ENCODE assay signal across 8 cellular contexts in genomic region chr4:82462415-82462831, GRCh38. TPM values are rescaled to one million over a fixed set of nuclear protein-coding genes. Genes with fewer than 3 reads are reported as not detected.
DNase-seq lines count a peak whose midpoint lies in the region; ATAC-seq and TF ChIP-seq lines count a peak whose summit lies in the region.

No MANE protein-coding gene starts in this region.

- no peak overlapping the region for H2AK5ac ChIP-seq in mesendoderm (ENCODE audit: low read length)

- peaks cover 57% of the 10 kb centered on the region for H3K36me3 Mint-ChIP-seq in CD4-positive, alpha-beta T cell (ENCODE audit: low read depth)
- H3K36me3 Mint-ChIP-seq in activated CD4-positive, alpha-beta memory T cell treated with anti-CD3 and anti-CD28 coated beads for 36 hours, result peaks cover 18% of the 10 kb centered on the region

- H3K4me3 Mint-ChIP-seq in CD4-positive, alpha-beta T cell, result no peak overlapping the region
- H3K4me3 Mint-ChIP-seq in activated CD4-positive, alpha-beta memory T cell treated with anti-CD3 and anti-CD28 coated beads for 36 hours, result no peak overlapping the region

- no peak overlapping the region for H3K27ac ChIP-seq in CD4-positive, alpha-beta T cell (ENCODE audit: low read depth, low read length)
- no peak overlapping the region for H3K27ac ChIP-seq in effector memory CD4-positive, alpha-beta T cell (ENCODE audit: insufficient read depth, low read length, poor library complexity, severe bottlenecking)
- no peak overlapping the region for H3K27ac ChIP-seq in mesendoderm (ENCODE audit: low read depth, low read length)

- CTCF ChIA-PET in CD4-positive, alpha-beta T cell (lab: Charles Lee), result no interaction called here
- CTCF ChIA-PET in activated CD4-positive, alpha-beta memory T cell treated with anti-CD3 and anti-CD28 coated beads for 36 hours (lab: Charles Lee), result interaction anchor here (1.5 to 4.7 kb wide), 4 partner anchors 8 to 276 kb away, joined by 3 to 31 read pairs (median 14); no protein-coding TSS in a partner anchor

- no peak overlapping the region for H4K8ac ChIP-seq in mesendoderm (ENCODE audit: low read depth, low read length)

- H3K36me3 ChIP-seq in effector memory CD4-positive, alpha-beta T cell (ENCODE audit: control insufficient read depth, insufficient read depth, low read length), result peaks cover 25% of the 10 kb centered on the region
- H3K36me3 ChIP-seq in mesendoderm (ENCODE audit: control insufficient read depth, insufficient read depth, low read length), result peaks cover 1% of the 10 kb centered on the region

- H3K4me2 ChIP-seq in mesendoderm (ENCODE audit: low read length), result no peak overlapping the region

- peak; percentile 99 for ATAC-seq in CD4-positive, alpha-beta T cell (ENCODE audit: poor library complexity)
- ATAC-seq in GM19372 (IDR thresholded peaks at IDR 0.05; ENCODE audit: low read depth, unreplicated experiment) (peak; percentile 84), HG03520 (IDR thresholded peaks at IDR 0.05; ENCODE audit: unreplicated experiment) (peak; percentile 85)

- no peak overlapping the region for H3K4me3 ChIP-seq in effector memory CD4-positive, alpha-beta T cell (ENCODE audit: insufficient read depth, low read depth, low read length, poor library complexity, severe bottlenecking)
- H3K4me3 ChIP-seq in mesendoderm (ENCODE audit: low read length), result no peak overlapping the region

- H3K9ac ChIP-seq in mesendoderm (ENCODE audit: low read length), result no peak overlapping the region

- no peaks in the 10 kb centered on the region for H3K27me3 ChIP-seq in CD4-positive, alpha-beta T cell (ENCODE audit: control insufficient read depth, insufficient read depth, low read length)
- H3K27me3 ChIP-seq in effector memory CD4-positive, alpha-beta T cell (replicated peaks; ENCODE audit: control insufficient read depth, insufficient read depth, low read length, poor library complexity, severe bottlenecking), result no peaks in the 10 kb centered on the region
- H3K27me3 ChIP-seq in mesendoderm (ENCODE audit: insufficient read depth, low read length, poor library complexity), result no peaks in the 10 kb centered on the region

- no peak overlapping the region for H4K5ac ChIP-seq in mesendoderm (ENCODE audit: low read length)

- H3K9me3 Mint-ChIP-seq in CD4-positive, alpha-beta T cell, result no peaks in the 10 kb centered on the region
- H3K9me3 Mint-ChIP-seq in activated CD4-positive, alpha-beta memory T cell treated with anti-CD3 and anti-CD28 coated beads for 36 hours, result no peaks in the 10 kb centered on the region

- intact Hi-C loops in CD4-positive, alpha-beta T cell (cut with DNase I, micrococcal nuclease), result loop anchor here (2.0 to 10.0 kb wide), 8 partner anchors 272 to 1178 kb away; partner anchors contain the start of gene COQ2 (in 1 of the 2)
- intact Hi-C loops in activated CD4-positive, alpha-beta memory T cell treated with anti-CD3 and anti-CD28 coated beads for 36 hours (cut with micrococcal nuclease), result loop anchor here (1.0 kb wide), 1 partner anchor 277 kb away; no protein-coding TSS in a partner anchor

- H3K79me1 ChIP-seq in mesendoderm (ENCODE audit: low read length), result no peaks in the 10 kb centered on the region

- no peaks in the 10 kb centered on the region for H3K79me2 ChIP-seq in mesendoderm (ENCODE audit: control insufficient read depth, insufficient read depth, low read length)

- H3K4me1 ChIP-seq in effector memory CD4-positive, alpha-beta T cell (ENCODE audit: control insufficient read depth, insufficient read depth, low read length, poor library complexity, severe bottlenecking), result no peaks in the 10 kb centered on the region
- H3K4me1 ChIP-seq in mesendoderm (ENCODE audit: control insufficient read depth, low read depth, low read length), result no peaks in the 10 kb centered on the region

- H2BK5ac ChIP-seq in mesendoderm (ENCODE audit: low read length), result no peak overlapping the region

- no peak overlapping the region for H3K56ac ChIP-seq in mesendoderm (ENCODE audit: low read length)

- peak; percentile 71 for TF ChIP-seq CTCF in CD4-positive, alpha-beta T cell (IDR thresholded peaks at IDR 0.05)

- no peak overlapping the region for H3K27ac Mint-ChIP-seq in CD4-positive, alpha-beta T cell
- no peak overlapping the region for H3K27ac Mint-ChIP-seq in activated CD4-positive, alpha-beta memory T cell treated with anti-CD3 and anti-CD28 coated beads for 36 hours

- no peak overlapping the region for H2BK15ac ChIP-seq in mesendoderm (replicated peaks; ENCODE audit: low read depth)

- no peak overlapping the region for H2BK120ac ChIP-seq in mesendoderm (ENCODE audit: low read depth, low read length)

- DNase-seq in CD4-positive, alpha-beta T cell, result peak; percentile 68 to 85 (median 79)
- DNase-seq in NCI-H748 (lab: John Stamatoyannopoulos, UW; ENCODE audit: unreplicated experiment), result peak; percentile 69
- DNase-seq in activated CD4-positive, alpha-beta memory T cell treated with anti-CD3 and anti-CD28 coated beads for 36 hours, result peak; percentile 88
- peak; percentile 54 to 77 (median 61) for DNase-seq in effector memory CD4-positive, alpha-beta T cell
- peak; percentile 81 for DNase-seq in mesendoderm
- peak; percentile 60 to 66 for DNase-seq in stimulated activated CD8-positive, alpha-beta memory T cell treated with anti-CD3 and anti-CD28 coated beads, Interleukin-2, amount 100 ng/mL, for 1 hour (ENCODE audit: low read depth in 2 of 2)

- no peaks in the 10 kb centered on the region for H3K27me3 Mint-ChIP-seq in CD4-positive, alpha-beta T cell
- no peaks in the 10 kb centered on the region for H3K27me3 Mint-ChIP-seq in activated CD4-positive, alpha-beta memory T cell treated with anti-CD3 and anti-CD28 coated beads for 36 hours

- no CpG with 5 or more reads among the region's 7 CpGs for WGBS in mesendoderm (ENCODE audit: extremely low coverage, insufficient coverage, low lambda C conversion rate)

- H3K4me1 Mint-ChIP-seq in CD4-positive, alpha-beta T cell (ENCODE audit: low read depth), result peaks cover 6% of the 10 kb centered on the region
- peaks cover 2% of the 10 kb centered on the region for H3K4me1 Mint-ChIP-seq in activated CD4-positive, alpha-beta memory T cell treated with anti-CD3 and anti-CD28 coated beads for 36 hours (ENCODE audit: low read depth)

- POLR2A ChIA-PET in CD4-positive, alpha-beta T cell (lab: Charles Lee), result no interaction called here
- POLR2A ChIA-PET in activated CD4-positive, alpha-beta memory T cell treated with anti-CD3 and anti-CD28 coated beads for 36 hours (lab: Charles Lee), result interaction anchor here (1.5 kb wide), 1 partner anchor 34 kb away, joined by 3 read pairs; no protein-coding TSS in a partner anchor

- no peak overlapping the region for H3K18ac ChIP-seq in mesendoderm (ENCODE audit: low read length)

- H3K4ac ChIP-seq in mesendoderm (ENCODE audit: low read depth, low read length), result no peak overlapping the region

- no peaks in the 10 kb centered on the region for H3K9me3 ChIP-seq in CD4-positive, alpha-beta T cell (ENCODE audit: control insufficient read depth, low read length)
- H3K9me3 ChIP-seq in effector memory CD4-positive, alpha-beta T cell (ENCODE audit: control insufficient read depth, low read length), result no peaks in the 10 kb centered on the region

- no peak overlapping the region for H3K23ac ChIP-seq in mesendoderm (ENCODE audit: low read length)

RNA-seq across cellular contexts. Expression of gene ENOPH1, which starts 32.0 kb away (rescaled TPM):
- total RNA-seq in CD4-positive, alpha-beta T cell, result 10 to 100 TPM; 17.9 to 19.4 TPM
- 10 to 100 TPM; 69.2 to 70.8 TPM for total RNA-seq in activated CD4-positive, alpha-beta memory T cell treated with anti-CD3 and anti-CD28 coated beads for 36 hours
- 65.7 TPM for polyA plus RNA-seq in mesendoderm (2013, experiment 1 of 2)
- 66.6 TPM for polyA plus RNA-seq in mesendoderm (2013, experiment 2 of 2)

RNA-seq across cellular contexts. Expression of gene HNRNPDL, which starts 32.2 kb away (rescaled TPM):
- total RNA-seq in CD4-positive, alpha-beta T cell, result 100 to 1,000 TPM; 461 to 467 TPM
- total RNA-seq in activated CD4-positive, alpha-beta memory T cell treated with anti-CD3 and anti-CD28 coated beads for 36 hours, result 100 to 1,000 TPM; 264 to 277 TPM
- 533 TPM for polyA plus RNA-seq in mesendoderm (2013, experiment 1 of 2)
- 528 TPM for polyA plus RNA-seq in mesendoderm (2013, experiment 2 of 2)
